Comparison of ENCODE assay signal across 9 cellular contexts in the genomic region with DNA sequence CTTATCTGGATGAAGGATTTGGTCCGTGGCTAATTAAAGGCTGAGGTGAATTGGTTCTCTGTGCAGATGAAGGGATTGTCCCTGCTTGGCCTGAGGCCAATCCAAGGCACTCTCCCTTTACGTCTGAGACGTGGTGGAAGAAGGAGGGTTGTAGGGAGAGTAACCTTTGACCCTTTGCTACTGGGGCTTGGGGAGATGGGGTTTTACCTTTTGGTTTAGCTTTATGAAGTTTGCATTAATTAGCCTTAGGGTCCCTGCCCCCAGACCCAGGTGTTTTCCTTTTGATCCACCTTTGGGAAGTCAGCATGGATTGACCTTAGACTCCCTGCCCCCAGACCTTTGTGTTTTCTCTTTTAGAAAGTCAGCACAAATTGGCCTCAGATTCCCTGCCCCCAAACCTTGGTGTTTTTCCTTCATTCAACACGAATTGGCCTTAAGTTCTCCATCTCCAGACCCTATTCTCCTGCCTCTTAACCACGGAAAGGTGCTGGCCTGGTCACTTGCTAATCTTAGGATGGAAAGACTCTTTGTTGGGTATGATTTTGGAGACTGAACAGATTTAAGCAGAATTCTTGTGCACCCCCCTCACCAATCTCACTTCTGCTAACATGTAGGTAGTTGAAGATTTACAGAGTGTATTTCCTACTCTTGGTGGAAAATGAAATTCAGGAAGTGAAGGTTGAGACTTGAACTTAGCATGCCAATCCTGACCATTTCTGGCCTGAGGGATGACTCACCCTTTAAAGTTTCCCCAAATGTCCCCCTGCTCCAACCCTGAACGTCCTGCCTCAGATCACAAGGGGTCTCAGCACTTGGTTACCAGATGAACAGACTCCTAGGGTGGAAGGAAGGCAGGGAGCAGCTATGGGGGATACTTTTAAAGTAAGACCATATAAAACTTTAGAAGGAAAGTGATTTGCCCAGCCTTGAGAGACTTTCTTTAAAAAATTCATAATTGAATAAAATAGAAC. TPM values are rescaled to one million over a fixed set of nuclear protein-coding genes. Genes with fewer than 3 reads are reported as not detected.
DNase-seq lines count a peak whose midpoint lies in the region; ATAC-seq, FAIRE-seq and TF ChIP-seq lines count a peak whose summit lies in the region.
"Had no signal": no experiment of that assay in that cellular context is flagged by ENCODE, and none has a peak within 500 bp of the region (broad histone marks: within the 10 kb centered on the region; RNA-seq: fewer than 3 reads in every experiment).

No MANE protein-coding gene starts in this region.

- no peaks in the 10 kb centered on the region for H3K79me2 ChIP-seq in Karpas-422 (ENCODE audit: low read length)

- no peak overlapping the region for H3K9ac ChIP-seq in Karpas-422 (ENCODE audit: low read length)

- H3K9me2 ChIP-seq in Karpas-422 (replicated peaks; ENCODE audit: insufficient read depth, low read length), result no peaks in the 10 kb centered on the region

- ATAC-seq in GM18907 (IDR thresholded peaks at IDR 0.05; ENCODE audit: unreplicated experiment), result peak; percentile 83
- peak; percentile 64 for ATAC-seq in HG02973 (IDR thresholded peaks at IDR 0.05; ENCODE audit: unreplicated experiment)

- no peak for DNase-seq in neural crest cell (ENCODE audit: low read depth, low spot score)
- no peak for DNase-seq in lower leg skin (ENCODE audit: low spot score in 2 of 2)
- DNase-seq in urothelium cell line (ENCODE audit: low spot score), result no peak
- DNase-seq in Karpas-422, result no peak
- DNase-seq in AG20443 (ENCODE audit: low spot score), result no peak

- intact Hi-C loops in lower leg skin (cut with DNase I; ENCODE audit: low total_unique reads), result no loop called here

- H3K4me1 ChIP-seq in Karpas-422 (ENCODE audit: low read length), result peaks cover 3% of the 10 kb centered on the region; the same call in 1 of the 2 replicates

- H3K36me3 Mint-ChIP-seq in neural crest cell (ENCODE audit: low read depth), result no peaks in the 10 kb centered on the region

- 67 to 71% methylated on average over 6 of the region's 6 CpGs for WGBS in lower leg skin, 2 donors

- TF ChIP-seq POLR2A in lower leg skin (IDR thresholded peaks at IDR 0.05), result no peak

- H2AFZ ChIP-seq in Karpas-422 (ENCODE audit: low read length), result no peak overlapping the region

- no peak overlapping the region for H3K4me2 ChIP-seq in Karpas-422 (ENCODE audit: low read depth, low read length, poor library complexity, severe bottlenecking)

- peaks cover 5% of the 10 kb centered on the region for H3K4me1 Mint-ChIP-seq in neural crest cell

- peaks cover 3% of the 10 kb centered on the region for H3K9me3 Mint-ChIP-seq in neural crest cell

- peak overlapping the region; percentile 43 for H3K27ac Mint-ChIP-seq in neural crest cell (ENCODE audit: unreplicated experiment)

- H3K27ac ChIP-seq in VCaP (peak overlapping the region; percentile 86; the same call in 1 of the 2 replicates), Karpas-422 (ENCODE audit: low read length) (no peak overlapping the region)
- H3K27ac ChIP-seq: HL-60 had no signal

- no peak overlapping the region for H3K4me3 ChIP-seq in lower leg skin (ENCODE audit: low read depth, poor library complexity, severe bottlenecking)
- no peak overlapping the region for H3K4me3 ChIP-seq in Karpas-422 (ENCODE audit: low read length)

- no peak overlapping the region for H3K4me3 Mint-ChIP-seq in neural crest cell

- H3K27me3 ChIP-seq in Karpas-422 (ENCODE audit: low read length), result no peaks in the 10 kb centered on the region

- no peaks in the 10 kb centered on the region for H3K36me3 ChIP-seq in Karpas-422 (ENCODE audit: insufficient read depth, low read length)

- H3K9me3 ChIP-seq in Karpas-422 (ENCODE audit: low read length), result no peaks in the 10 kb centered on the region

- H4K20me1 ChIP-seq in Karpas-422 (ENCODE audit: insufficient read depth, low read depth, low read length), result no peaks in the 10 kb centered on the region

- no peak for TF ChIP-seq CTCF in VCaP (conservative IDR thresholded peaks at IDR 0.05)
- no peak for TF ChIP-seq CTCF in neural crest cell (conservative IDR thresholded peaks at IDR 0.05)
- TF ChIP-seq CTCF in lower leg skin (IDR thresholded peaks at IDR 0.05), result no peak

- no peaks in the 10 kb centered on the region for H3K27me3 Mint-ChIP-seq in neural crest cell (ENCODE audit: low read depth)

- no peak for FAIRE-seq in urothelium cell line (lab: Jason Lieb, UNC)

RNA-seq across cellular contexts. Expression of gene MMD, which starts 23.1 kb away (rescaled TPM):
- total RNA-seq in neural crest cell (46.6 TPM in 2 replicates), lower leg skin (1 to 10 TPM; 3.2 to 9.7 (median 6.8) TPM)
- total RNA-seq in Karpas-422 (2014; rRNA removed; shearing (Covaris generic); ENCODE audit: low replicate concordance), result 43.7 and 73.6 TPM in 2 replicates
